14 cellular contexts compared by ENCODE assay signal in genomic region chr22:41842996-41843970, GRCh38. TPM values are rescaled to one million over a fixed set of nuclear protein-coding genes. Genes with fewer than 3 reads are reported as not detected.
DNase-seq lines count a peak whose midpoint lies in the region; ATAC-seq lines count a peak whose summit lies in the region.
"Had no signal": no experiment of that assay in that cellular context is flagged by ENCODE, and none has a peak within 500 bp of the region (broad histone marks: within the 10 kb centered on the region; RNA-seq: fewer than 3 reads in every experiment).

No MANE protein-coding gene starts in this region.

- POLR2A ChIA-PET in T-cell (lab: Charles Lee): interaction anchor here in 1 of 2 donors (0.7 to 1.6 kb wide), 3 partner anchors 11 to 94 kb away, joined by 4 to 5 read pairs (median 5); partner anchors contain the start of gene SREBF2

- H3K27me3 Mint-ChIP-seq in activated T-cell treated with anti-CD3 and anti-CD28 coated beads, Interleukin-2, amount 50 U/mL, for 4 hours (ENCODE audit: low read depth): no peaks in the 10 kb centered on the region
- no peaks in the 10 kb centered on the region for H3K27me3 Mint-ChIP-seq in T-cell
- no peaks in the 10 kb centered on the region for H3K27me3 Mint-ChIP-seq in stimulated activated naive CD8-positive, alpha-beta T cell treated with anti-CD3 and anti-CD28 coated beads, Interleukin-15, amount 100 ng/mL, for 72 hours

- peak overlapping the region; percentile 78 to 79 for H3K27ac ChIP-seq in esophagus (ENCODE audit: low read depth in 2 of 2, low read length in 1 of 2)
- H3K27ac ChIP-seq: thyroid gland had no signal

- no peak for DNase-seq in activated T-cell treated with anti-CD3 and anti-CD28 coated beads, Interleukin-2, amount 50 U/mL, for 4 hours
- no peak for DNase-seq in activated T-cell treated with anti-CD3 and anti-CD28 coated beads, Interleukin-2, amount 50 U/mL, for 1 hour
- DNase-seq in T-cell (no peak), NCI-H510A (lab: John Stamatoyannopoulos, UW) (no peak), HUDEP-2 (lab: John Stamatoyannopoulos, UW; ENCODE audit: unreplicated experiment in 76 of 76) (no peak)
- peak in 1 of 2 donors; percentile 23 for DNase-seq in stimulated activated naive CD8-positive, alpha-beta T cell treated with anti-CD3 and anti-CD28 coated beads, Interleukin-15, amount 100 ng/mL, for 72 hours
- DNase-seq: GDM1, hypothalamus, mesendoderm, NCI-H1436 treated with DMSO at 0.1 percent for 48 hours, NCI-H748 treated with DMSO at 0.1 percent for 48 hours, thyroid gland had no signal

- H3K4me3 Mint-ChIP-seq in activated T-cell treated with anti-CD3 and anti-CD28 coated beads, Interleukin-2, amount 50 U/mL, for 4 hours: peak overlapping the region; percentile 45
- no peak overlapping the region for H3K4me3 Mint-ChIP-seq in T-cell
- no peak overlapping the region for H3K4me3 Mint-ChIP-seq in stimulated activated naive CD8-positive, alpha-beta T cell treated with anti-CD3 and anti-CD28 coated beads, Interleukin-15, amount 100 ng/mL, for 72 hours

- peak overlapping the region; percentile 6 to 46 for H3K27ac Mint-ChIP-seq in T-cell
- H3K27ac Mint-ChIP-seq in stimulated activated naive CD8-positive, alpha-beta T cell treated with anti-CD3 and anti-CD28 coated beads, Interleukin-15, amount 100 ng/mL, for 72 hours: peak overlapping the region in 1 of 2 donors; percentile 57

- peaks cover 0 to 4% of the 10 kb centered on the region in 2 donors for H3K36me3 ChIP-seq in esophagus (ENCODE audit: control insufficient read depth in 2 of 2, insufficient read depth in 2 of 2, low read length in 1 of 2)
- H3K36me3 ChIP-seq: thyroid gland had no signal

- H3K36me3 Mint-ChIP-seq in activated T-cell treated with anti-CD3 and anti-CD28 coated beads, Interleukin-2, amount 50 U/mL, for 4 hours (ENCODE audit: insufficient read depth): peaks cover 41% of the 10 kb centered on the region
- H3K36me3 Mint-ChIP-seq in T-cell: peaks cover 24% of the 10 kb centered on the region

- no peak overlapping the region for H3K4me3 ChIP-seq in esophagus (ENCODE audit: low read depth in 1 of 2, low read length in 2 of 2)
- H3K4me3 ChIP-seq: thyroid gland had no signal

- H3K9me3 Mint-ChIP-seq in activated T-cell treated with anti-CD3 and anti-CD28 coated beads, Interleukin-2, amount 50 U/mL, for 4 hours: no peaks in the 10 kb centered on the region
- no peaks in the 10 kb centered on the region for H3K9me3 Mint-ChIP-seq in T-cell
- H3K9me3 Mint-ChIP-seq in stimulated activated naive CD8-positive, alpha-beta T cell treated with anti-CD3 and anti-CD28 coated beads, Interleukin-15, amount 100 ng/mL, for 72 hours: no peaks in the 10 kb centered on the region

- CTCF ChIA-PET in T-cell (lab: Charles Lee): interaction anchor here in 1 of 2 donors (0.5 to 1.2 kb wide), 3 partner anchors 12 to 123 kb away, joined by 3 read pairs; no protein-coding TSS in a partner anchor

- peaks cover 0 to 21% of the 10 kb centered on the region in 2 donors for H3K4me1 ChIP-seq in esophagus (ENCODE audit: control insufficient read depth in 2 of 2, insufficient read depth in 2 of 2, low read length in 1 of 2)

- ATAC-seq in activated T-cell treated with anti-CD3 and anti-CD28 coated beads, Interleukin-2, amount 50 U/mL, for 4 hours: peak; percentile 90 to 95
- ATAC-seq in T-cell (replicated peaks in 1 of 4): peak in 3 of 4 experiments; percentile 16 to 27 (median 27)
- peak; percentile 96 for ATAC-seq in stimulated activated naive CD8-positive, alpha-beta T cell treated with anti-CD3 and anti-CD28 coated beads, Interleukin-15, amount 100 ng/mL, for 72 hours
- ATAC-seq in GM18858 (IDR thresholded peaks at IDR 0.05; ENCODE audit: unreplicated experiment): no peak

- no peaks in the 10 kb centered on the region for H3K9me3 ChIP-seq in esophagus (ENCODE audit: control insufficient read depth in 2 of 2, insufficient read depth in 1 of 2, low read depth in 1 of 2, low read length in 1 of 2)
- H3K9me3 ChIP-seq: thyroid gland had no signal

- no peaks in the 10 kb centered on the region for H3K27me3 ChIP-seq in esophagus (ENCODE audit: control insufficient read depth in 1 of 2, insufficient read depth in 2 of 2, low read length in 2 of 2)
- H3K27me3 ChIP-seq: thyroid gland had no signal

- WGBS in esophagus, 2 donors: 43 to 49% methylated on average over 8 of the region's 8 CpGs

- peaks cover 81% of the 10 kb centered on the region for H3K4me1 Mint-ChIP-seq in activated T-cell treated with anti-CD3 and anti-CD28 coated beads, Interleukin-2, amount 50 U/mL, for 4 hours (ENCODE audit: low read depth)
- H3K4me1 Mint-ChIP-seq in T-cell: peaks cover 65 to 86% (median 84%) of the 10 kb centered on the region in 3 donors
- H3K4me1 Mint-ChIP-seq in stimulated activated naive CD8-positive, alpha-beta T cell treated with anti-CD3 and anti-CD28 coated beads, Interleukin-15, amount 100 ng/mL, for 72 hours: peaks cover 77% of the 10 kb centered on the region

RNA-seq across cellular contexts. Expression of gene SREBF2, which starts 10.4 kb away (rescaled TPM):
- total RNA-seq in activated T-cell treated with anti-CD3 and anti-CD28 coated beads, Interleukin-2, amount 50 U/mL, for 4 hours: 100 to 1,000 TPM; 123 to 178 (median 155) TPM
- total RNA-seq in T-cell: 100 to 1,000 TPM in 3 of 5 donors, 10 to 100 TPM in 2; 71.9 to 128 (median 112) TPM
- polyA plus RNA-seq in esophagus: 10 to 100 TPM; 66.4 to 76.4 TPM

RNA-seq across cellular contexts. Expression of gene CCDC134, which starts 42.8 kb away (rescaled TPM):
- 10 to 100 TPM; 16.0 to 20.2 (median 18.4) TPM for total RNA-seq in activated T-cell treated with anti-CD3 and anti-CD28 coated beads, Interleukin-2, amount 50 U/mL, for 4 hours
- 10 to 100 TPM; 14.4 to 21.7 (median 16.7) TPM for total RNA-seq in T-cell
- 1 to 10 TPM; 1.5 to 1.9 TPM for polyA plus RNA-seq in esophagus
